In genomic region chr10:76968483-76968882, GRCh38 we compare ENCODE assay signal across 27 cellular contexts.
"Had no signal": no experiment of that assay in that cellular context is flagged by ENCODE, and none has a peak within 500 bp of the region (broad histone marks: within the 10 kb centered on the region; RNA-seq: fewer than 3 reads in every experiment).

No MANE protein-coding gene starts in this region.

- H3K27ac ChIP-seq: ascending aorta, breast epithelium, cardiac muscle cell, colonic mucosa, epithelial cell of prostate, VCaP had no signal

- DNase-seq: activated CD4-positive, alpha-beta memory T cell treated with anti-CD3 and anti-CD28 coated beads, Interleukin-2, amount 10 ng/mL, durations not matched to agents 7 days and 5 days; activated CD4-positive, alpha-beta T cell treated with anti-CD3 and anti-CD28 coated beads for 1 hour; activated CD4-positive, alpha-beta T cell treated with anti-CD3 and anti-CD28 coated beads for 4 hours; activated CD4-positive, alpha-beta T cell treated with anti-CD3 and anti-CD28 coated beads, Interleukin-2, amount 10 ng/mL, durations not matched to agents 7 days and 5 days; activated CD4-positive, alpha-beta T cell treated with anti-CD3 and anti-CD28 coated beads, Interleukin-2, amount 50 U/mL, for 4 hours; activated CD8-positive, alpha-beta memory T cell treated with anti-CD3 and anti-CD28 coated beads, Interleukin-2, amount 50 U/mL, for 48 hours; activated gamma-delta T cell; activated naive CD4-positive, alpha-beta T cell; activated naive CD4-positive, alpha-beta T cell treated with anti-CD3 and anti-CD28 coated beads, Interleukin-2, amount 10 ng/mL, durations not matched to agents 7 days and 5 days; activated naive CD8-positive, alpha-beta T cell treated with anti-CD3 and anti-CD28 coated beads, Interleukin-2, amount 10 ng/mL, durations not matched to agents 7 days and 5 days; activated T-cell treated with anti-CD3 and anti-CD28 coated beads for 4 hours; activated T-cell treated with anti-CD3 and anti-CD28 coated beads, Interleukin-2, amount 50 U/mL, for 24 hours; activated T-cell treated with anti-CD3 and anti-CD28 coated beads, Interleukin-2, amount 50 U/mL, for 72 hours; central memory CD4-positive, alpha-beta T cell; cerebellar nuclear complex; colonic mucosa; effector CD8-positive, alpha-beta T cell; foreskin fibroblast; head of caudate nucleus; T-helper 2 cell had no signal

- H3K9me3 ChIP-seq: ascending aorta, breast epithelium, colonic mucosa had no signal

- H3K4me1 ChIP-seq: ascending aorta, breast epithelium, colonic mucosa had no signal

- H3K27me3 ChIP-seq: ascending aorta, breast epithelium, cardiac muscle cell, colonic mucosa had no signal

- ATAC-seq: activated naive CD4-positive, alpha-beta T cell treated with anti-CD3 and anti-CD28 coated beads, Interleukin-2, amount 50 U/mL, for 72 hours; activated T-cell treated with anti-CD3 and anti-CD28 coated beads, Interleukin-2, amount 50 U/mL, for 72 hours; WTC11 had no signal

- H3K36me3 ChIP-seq: breast epithelium, cardiac muscle cell, colonic mucosa had no signal

- H3K4me3 ChIP-seq: ascending aorta, breast epithelium, cardiac muscle cell, colonic mucosa had no signal
